19 cellular contexts compared by ENCODE assay signal in genomic region chr2:238126775-238127164, GRCh38. TPM values are rescaled to one million over a fixed set of nuclear protein-coding genes. Genes with fewer than 3 reads are reported as not detected.
DNase-seq lines count a peak whose midpoint lies in the region; ATAC-seq and TF ChIP-seq lines count a peak whose summit lies in the region.
"Had no signal": no experiment of that assay in that cellular context is flagged by ENCODE, and none has a peak within 500 bp of the region (broad histone marks: within the 10 kb centered on the region; RNA-seq: fewer than 3 reads in every experiment).

No MANE protein-coding gene starts in this region.

- no peak overlapping the region for H3K4me3 Mint-ChIP-seq in activated naive CD8-positive, alpha-beta T cell treated with anti-CD3 and anti-CD28 coated beads, Interleukin-2, amount 50 U/mL, for 24 hours
- H3K4me3 Mint-ChIP-seq: CD8-positive, alpha-beta T cell; T-helper 1 cell treated with Interleukin-12 subunit alpha and Interleukin-12 subunit beta and Interleukin-4 antibody, amounts not matched to agents 30 μg/mL and 1 μg/mL, for 36 hours had no signal

- no peak overlapping the region for H3K23ac ChIP-seq in mesendoderm (ENCODE audit: low read length)

- H2BK15ac ChIP-seq in mesendoderm (replicated peaks; ENCODE audit: low read depth) = no peak overlapping the region

- H3K4me1 Mint-ChIP-seq in activated naive CD8-positive, alpha-beta T cell treated with anti-CD3 and anti-CD28 coated beads, Interleukin-2, amount 50 U/mL, for 24 hours = no peaks in the 10 kb centered on the region

- WGBS in mesendoderm (ENCODE audit: extremely low coverage, insufficient coverage, low lambda C conversion rate) = no CpG with 5 or more reads among the region's 2 CpGs

- H3K9me3 Mint-ChIP-seq in activated naive CD8-positive, alpha-beta T cell treated with anti-CD3 and anti-CD28 coated beads, Interleukin-2, amount 50 U/mL, for 24 hours = no peaks in the 10 kb centered on the region
- H3K9me3 Mint-ChIP-seq: CD8-positive, alpha-beta T cell; T-helper 1 cell treated with Interleukin-12 subunit alpha and Interleukin-12 subunit beta and Interleukin-4 antibody, amounts not matched to agents 30 μg/mL and 1 μg/mL, for 36 hours had no signal

- POLR2A ChIA-PET in HEK293 (lab: Yijun Ruan, JAX) = no interaction called here

- H3K4ac ChIP-seq in mesendoderm (ENCODE audit: low read depth, low read length) = no peak overlapping the region

- H3K27me3 ChIP-seq in adipocyte (replicated peaks; ENCODE audit: control insufficient read depth, insufficient read depth, low read length) (peaks cover 16% of the 10 kb centered on the region), mesendoderm (ENCODE audit: insufficient read depth, low read length, poor library complexity) (no peaks in the 10 kb centered on the region), skeletal muscle satellite cell (ENCODE audit: control insufficient read depth, insufficient read depth, low read length) (no peaks in the 10 kb centered on the region)
- H3K27me3 ChIP-seq: BE2C had no signal

- H3K36me3 ChIP-seq in HEK293 (ENCODE audit: control insufficient read depth in 2 of 2, insufficient read depth in 1 of 2, low read length in 2 of 2) (no peaks in the 10 kb centered on the region), adipocyte (ENCODE audit: control insufficient read depth, insufficient read depth, low read length, severe bottlenecking) (no peaks in the 10 kb centered on the region), mesendoderm (ENCODE audit: control insufficient read depth, insufficient read depth, low read length) (no peaks in the 10 kb centered on the region), skeletal muscle satellite cell (ENCODE audit: insufficient read depth, low read length) (no peaks in the 10 kb centered on the region)
- H3K36me3 ChIP-seq: BE2C had no signal

- H3K27me3 Mint-ChIP-seq in activated naive CD8-positive, alpha-beta T cell treated with anti-CD3 and anti-CD28 coated beads, Interleukin-2, amount 50 U/mL, for 24 hours = no peaks in the 10 kb centered on the region

- no peak overlapping the region for H3K4me2 ChIP-seq in mesendoderm (ENCODE audit: low read length)
- peak overlapping the region; percentile 57 for H3K4me2 ChIP-seq in skeletal muscle satellite cell (ENCODE audit: low read length)

- no peaks in the 10 kb centered on the region for H3K9me3 ChIP-seq in HEK293 (ENCODE audit: control insufficient read depth, insufficient read depth, low read depth, low read length)
- no peaks in the 10 kb centered on the region for H3K9me3 ChIP-seq in adipocyte (ENCODE audit: control insufficient read depth, low read length)
- no peaks in the 10 kb centered on the region for H3K9me3 ChIP-seq in skeletal muscle satellite cell (replicated peaks; ENCODE audit: low read length)
- H3K9me3 ChIP-seq: BE2C had no signal

- no peak overlapping the region for H2BK5ac ChIP-seq in mesendoderm (ENCODE audit: low read length)

- ATAC-seq in activated CD4-positive, CD25-positive, alpha-beta regulatory T cell treated with anti-CD3 and anti-CD28 coated beads, Interleukin-2, amount 50 U/mL, for 24 hours = no peak
- ATAC-seq in activated naive CD8-positive, alpha-beta T cell treated with anti-CD3 and anti-CD28 coated beads, Interleukin-2, amount 50 U/mL, for 24 hours = no peak
- ATAC-seq in HG03442 (IDR thresholded peaks at IDR 0.05; ENCODE audit: unreplicated experiment) = no peak

- no peak overlapping the region for H3K27ac Mint-ChIP-seq in activated naive CD8-positive, alpha-beta T cell treated with anti-CD3 and anti-CD28 coated beads, Interleukin-2, amount 50 U/mL, for 24 hours
- H3K27ac Mint-ChIP-seq: CD8-positive, alpha-beta T cell; T-helper 1 cell treated with Interleukin-12 subunit alpha and Interleukin-12 subunit beta and Interleukin-4 antibody, amounts not matched to agents 30 μg/mL and 1 μg/mL, for 36 hours had no signal

- H3K9ac ChIP-seq in adipocyte (ENCODE audit: low read length) (peak overlapping the region; percentile 82), mesendoderm (ENCODE audit: low read length) (peak overlapping the region; percentile 16), skeletal muscle satellite cell (ENCODE audit: low read depth, low read length) (peak overlapping the region; percentile 80)

- no peak overlapping the region for H2AK5ac ChIP-seq in mesendoderm (ENCODE audit: low read length)

- H3K4me3 ChIP-seq in HEK293 (ENCODE audit: low read depth, low read length) (no peak overlapping the region), adipocyte (ENCODE audit: low read length) (peak overlapping the region; percentile 70), mesendoderm (ENCODE audit: low read length) (no peak overlapping the region), skeletal muscle satellite cell (ENCODE audit: low read length) (no peak overlapping the region)

- no peaks in the 10 kb centered on the region for H3K36me3 Mint-ChIP-seq in activated naive CD8-positive, alpha-beta T cell treated with anti-CD3 and anti-CD28 coated beads, Interleukin-2, amount 50 U/mL, for 24 hours (ENCODE audit: low read depth)
- H3K36me3 Mint-ChIP-seq: CD8-positive, alpha-beta T cell had no signal

- peak overlapping the region; percentile 79 for H3K56ac ChIP-seq in mesendoderm (ENCODE audit: low read length)

- no peaks in the 10 kb centered on the region for H3K79me1 ChIP-seq in mesendoderm (ENCODE audit: low read length)

- no peak for TF ChIP-seq CTCF in HEK293 (tag by site-specific recombination; IDR thresholded peaks at IDR 0.05)

- H2BK120ac ChIP-seq in mesendoderm (ENCODE audit: low read depth, low read length) = no peak overlapping the region

- H3K4me1 ChIP-seq in HEK293 (ENCODE audit: control insufficient read depth, insufficient read depth, low read length) (no peaks in the 10 kb centered on the region), adipocyte (ENCODE audit: control insufficient read depth, insufficient read depth, low read length) (peaks cover 3% of the 10 kb centered on the region), mesendoderm (ENCODE audit: control insufficient read depth, low read depth, low read length) (peaks cover 4% of the 10 kb centered on the region), skeletal muscle satellite cell (ENCODE audit: control insufficient read depth, insufficient read depth, low read length) (peaks cover 15% of the 10 kb centered on the region)
- H3K4me1 ChIP-seq: BE2C had no signal

- H3K27ac ChIP-seq in HEK293 (ENCODE audit: extremely low read depth, low read depth, low read length) = no peak overlapping the region
- H3K27ac ChIP-seq in mesendoderm (ENCODE audit: low read depth, low read length) = no peak overlapping the region

- no peak overlapping the region for H4K8ac ChIP-seq in mesendoderm (ENCODE audit: low read depth, low read length)

- H4K5ac ChIP-seq in mesendoderm (ENCODE audit: low read length) = no peak overlapping the region

- no peak overlapping the region for H3K18ac ChIP-seq in mesendoderm (ENCODE audit: low read length)

- CTCF ChIA-PET in HEK293 (lab: Yijun Ruan, JAX) = no interaction called here

- DNase-seq in adipocyte (ENCODE audit: low read depth) (no peak), mesendoderm (no peak), GF-D8 (lab: John Stamatoyannopoulos, UW) (no peak)
- DNase-seq in activated naive CD8-positive, alpha-beta T cell treated with anti-CD3 and anti-CD28 coated beads, Interleukin-2, amount 50 U/mL, for 24 hours = no peak
- DNase-seq: BE2C, DND-41, Karpas-422, NCI-H1105, NCI-H1694 treated with DMSO at 0.1 percent for 48 hours, NCI-H2107, NCI-H2227 treated with DMSO at 0.1 percent for 48 hours, NCI-H524 had no signal

- no peaks in the 10 kb centered on the region for H3K79me2 ChIP-seq in mesendoderm (ENCODE audit: control insufficient read depth, insufficient read depth, low read length)

TF ChIP-seq in HEK293, 187 proteins besides CTCF, POLR2A, EP300 and RAD21 (continues in another document):
- TF ChIP-seq SP3 (tag by site-specific recombination; IDR thresholded peaks at IDR 0.05) = no peak
- no peak for TF ChIP-seq MZF1 (tag by site-specific recombination; IDR thresholded peaks at IDR 0.05; ENCODE audit: borderline replicate concordance)
- 0 out of 2 replicates have a peak, but pooled peaks have one; percentile 15 for TF ChIP-seq ZNF521 (tag by site-specific recombination; IDR thresholded peaks at IDR 0.05)
- TF ChIP-seq, protein P1, sequence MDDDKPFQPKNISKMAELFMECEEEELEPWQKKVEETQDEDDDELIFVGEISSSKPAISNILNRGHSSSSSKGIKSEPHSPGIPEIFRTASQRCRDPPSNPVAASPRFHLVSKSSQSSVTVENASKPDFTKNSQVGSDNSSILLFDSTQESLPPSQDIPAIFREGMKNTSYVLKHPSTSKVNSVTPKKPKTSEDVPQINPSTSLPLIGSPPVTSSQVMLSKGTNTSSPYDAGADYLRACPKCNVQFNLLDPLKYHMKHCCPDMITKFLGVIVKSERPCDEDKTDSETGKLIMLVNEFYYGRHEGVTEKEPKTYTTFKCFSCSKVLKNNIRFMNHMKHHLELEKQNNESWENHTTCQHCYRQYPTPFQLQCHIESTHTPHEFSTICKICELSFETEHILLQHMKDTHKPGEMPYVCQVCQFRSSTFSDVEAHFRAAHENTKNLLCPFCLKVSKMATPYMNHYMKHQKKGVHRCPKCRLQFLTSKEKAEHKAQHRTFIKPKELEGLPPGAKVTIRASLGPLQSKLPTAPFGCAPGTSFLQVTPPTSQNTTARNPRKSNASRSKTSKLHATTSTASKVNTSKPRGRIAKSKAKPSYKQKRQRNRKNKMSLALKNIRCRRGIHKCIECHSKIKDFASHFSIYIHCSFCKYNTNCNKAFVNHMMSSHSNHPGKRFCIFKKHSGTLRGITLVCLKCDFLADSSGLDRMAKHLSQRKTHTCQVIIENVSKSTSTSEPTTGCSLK (tag by site-specific recombination; IDR thresholded peaks at IDR 0.05) = no peak

RNA-seq across cellular contexts. Expression of gene KLHL30, which starts 11.7 kb away (rescaled TPM):
- polyA plus RNA-seq in mesendoderm (2013, experiment 1 of 2) = 0.03 TPM
- polyA plus RNA-seq in mesendoderm (2013, experiment 2 of 2) = not detected
- total RNA-seq in skeletal muscle satellite cell (2012; rRNA removed) = under 0.01 and 5.5 TPM in 2 replicates
- total RNA-seq: CD8-positive, alpha-beta T cell had no signal
- polyA plus RNA-seq: AG04450 had no signal

RNA-seq across cellular contexts. Expression of gene ESPNL, which starts 26.6 kb away (rescaled TPM):
- 0.46 TPM for polyA plus RNA-seq in mesendoderm (2013, experiment 1 of 2)
- polyA plus RNA-seq in mesendoderm (2013, experiment 2 of 2) = 0.50 TPM
- total RNA-seq in skeletal muscle satellite cell (2012; rRNA removed) = 2.4 and 8.4 TPM in 2 replicates
- total RNA-seq: CD8-positive, alpha-beta T cell had no signal

RNA-seq across cellular contexts. Expression of gene ERFE, which starts 32.0 kb away (rescaled TPM):
- 0.39 TPM for polyA plus RNA-seq in mesendoderm (2013, experiment 1 of 2)
- 0.41 TPM for polyA plus RNA-seq in mesendoderm (2013, experiment 2 of 2)
- 2.0 and 10.7 TPM in 2 replicates for total RNA-seq in skeletal muscle satellite cell (2012; rRNA removed)
- total RNA-seq: CD8-positive, alpha-beta T cell had no signal

Comparison
In these comparisons a context has a peak if more than half of its experiments do, and no peak if none do; other contexts are left out.
1. H3K9ac ChIP-seq: peak in every context shown above with its lines; median percentile 82 in adipocyte; 80 in skeletal muscle satellite cell; 16 in mesendoderm.